Comparison of ENCODE assay signal across 8 cellular contexts in genomic region chr9:33676746-33677505, GRCh38.
DNase-seq lines count a peak whose midpoint lies in the region; ATAC-seq and TF ChIP-seq lines count a peak whose summit lies in the region.

No MANE protein-coding gene starts in this region.

- no peaks in the 10 kb centered on the region for H3K4me1 ChIP-seq in colonic mucosa

- H3K27ac ChIP-seq in WERI-Rb-1 (peak overlapping the region; percentile 90), colonic mucosa (peak overlapping the region; percentile 55)

- intact Hi-C loops in colonic mucosa (cut with DNase I) = no loop called here

- H3K27me3 ChIP-seq in WERI-Rb-1 (ENCODE audit: insufficient read depth, low read depth, severe bottlenecking) = no peaks in the 10 kb centered on the region
- peaks cover 22% of the 10 kb centered on the region for H3K27me3 ChIP-seq in colonic mucosa

- H3K4me3 ChIP-seq in WERI-Rb-1 (ENCODE audit: low read depth, low read length) (peak overlapping the region; percentile 53), colonic mucosa (peak overlapping the region; percentile 36)

- H3K9me3 ChIP-seq in WERI-Rb-1 (ENCODE audit: severe bottlenecking) = peaks cover 2% of the 10 kb centered on the region
- H3K9me3 ChIP-seq in colonic mucosa = no peaks in the 10 kb centered on the region

- peak; percentile 10; the same call in 1 of the 2 replicates for TF ChIP-seq EP300 in Ishikawa (IDR thresholded peaks at IDR 0.05; ENCODE audit: borderline replicate concordance)

- H3K36me3 ChIP-seq in WERI-Rb-1 (no peaks in the 10 kb centered on the region), colonic mucosa (no peaks in the 10 kb centered on the region)

- no peak overlapping the region for H3K9ac ChIP-seq in colonic mucosa (ENCODE audit: low read depth in 2 of 2, low read length in 2 of 2)

- peak; percentile 45 for DNase-seq in D341Med (ENCODE audit: low spot score)
- DNase-seq in WERI-Rb-1 = peak; percentile 48
- DNase-seq in colonic mucosa = peak; percentile 18
- no peak for DNase-seq in left lobe of liver (ENCODE audit: low spot score)
- peak; percentile 5 for DNase-seq in stimulated activated CD4-positive, alpha-beta T cell treated with anti-CD3 and anti-CD28 coated beads, Interleukin-4, amount 100 ng/mL, for 24 hours
- DNase-seq in NOMO-1 treated with dmso at 0.1 percent for 144 hours (lab: John Stamatoyannopoulos, UW; ENCODE audit: unreplicated experiment) = no peak
- DNase-seq in A172 (ENCODE audit: low spot score) = no peak

- TF ChIP-seq CTCF in WERI-Rb-1 (IDR thresholded peaks at IDR 0.05; ENCODE audit: low read depth, low read length) = no peak
- TF ChIP-seq CTCF in colonic mucosa (IDR thresholded peaks at IDR 0.05) = no peak

- TF ChIP-seq RAD21 in Ishikawa (IDR thresholded peaks at IDR 0.05; ENCODE audit: low read depth) = no peak

- peak; percentile 84 for ATAC-seq in left lobe of liver

TF ChIP-seq in Ishikawa, 13 proteins besides CTCF, POLR2A, EP300 and RAD21:
- TF ChIP-seq NFIC (IDR thresholded peaks at IDR 0.05) = no peak
- TF ChIP-seq YY1 (IDR thresholded peaks at IDR 0.05; ENCODE audit: low read depth) = peak; percentile 65
- TF ChIP-seq REST (IDR thresholded peaks at IDR 0.05; ENCODE audit: low read depth) = no peak
- TF ChIP-seq EGR1 (IDR thresholded peaks at IDR 0.05) = no peak
- TF ChIP-seq USF1 (IDR thresholded peaks at IDR 0.05) = no peak
TF ChIP-seq in Ishikawa: peak in this region for 1.

Comparison
In these comparisons a context has a peak if more than half of its experiments do, and no peak if none do; other contexts are left out.
1. DNase-seq: peak in D341Med (single experiment), WERI-Rb-1 (single experiment), colonic mucosa (single experiment) and stimulated activated CD4-positive, alpha-beta T cell treated with anti-CD3 and anti-CD28 coated beads, Interleukin-4, amount 100 ng/mL, for 24 hours (single experiment); none in left lobe of liver (single experiment), NOMO-1 treated with dmso at 0.1 percent for 144 hours (single experiment) and A172 (single experiment).